1 cellular context compared by ENCODE assay signal in the genomic region with DNA sequence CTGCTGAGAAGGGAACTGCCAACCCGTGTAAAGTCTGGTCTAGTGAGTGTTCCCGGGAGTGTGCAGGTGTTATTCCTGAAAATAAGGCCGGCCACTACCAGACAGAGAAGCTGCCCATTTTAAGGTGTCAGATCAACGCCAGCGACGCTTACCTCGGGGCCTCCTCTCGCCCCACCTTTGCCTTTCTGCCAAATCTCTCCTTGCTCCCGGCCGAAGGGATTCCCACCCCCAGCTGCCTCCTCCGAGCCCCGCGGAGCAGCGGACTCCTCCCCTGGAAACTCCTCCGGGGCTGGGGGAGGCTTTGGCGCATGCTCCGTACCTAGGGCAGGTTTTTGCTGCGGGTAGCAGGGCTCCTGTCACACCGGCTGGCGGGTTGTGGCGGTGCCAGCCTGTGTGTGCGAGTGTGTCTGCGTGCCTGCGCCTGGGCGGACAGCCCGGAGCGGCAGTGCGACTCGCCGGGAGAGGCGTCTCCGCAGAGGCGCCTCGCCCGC.
TF ChIP-seq lines count a peak whose summit lies in the region.

A gene (plus strand): TSS at position 359 of the 491 bp plus-strand sequence.

TF ChIP-seq in HCT116, 20 proteins besides CTCF, POLR2A, EP300 and RAD21:
- TF ChIP-seq, protein P1, sequence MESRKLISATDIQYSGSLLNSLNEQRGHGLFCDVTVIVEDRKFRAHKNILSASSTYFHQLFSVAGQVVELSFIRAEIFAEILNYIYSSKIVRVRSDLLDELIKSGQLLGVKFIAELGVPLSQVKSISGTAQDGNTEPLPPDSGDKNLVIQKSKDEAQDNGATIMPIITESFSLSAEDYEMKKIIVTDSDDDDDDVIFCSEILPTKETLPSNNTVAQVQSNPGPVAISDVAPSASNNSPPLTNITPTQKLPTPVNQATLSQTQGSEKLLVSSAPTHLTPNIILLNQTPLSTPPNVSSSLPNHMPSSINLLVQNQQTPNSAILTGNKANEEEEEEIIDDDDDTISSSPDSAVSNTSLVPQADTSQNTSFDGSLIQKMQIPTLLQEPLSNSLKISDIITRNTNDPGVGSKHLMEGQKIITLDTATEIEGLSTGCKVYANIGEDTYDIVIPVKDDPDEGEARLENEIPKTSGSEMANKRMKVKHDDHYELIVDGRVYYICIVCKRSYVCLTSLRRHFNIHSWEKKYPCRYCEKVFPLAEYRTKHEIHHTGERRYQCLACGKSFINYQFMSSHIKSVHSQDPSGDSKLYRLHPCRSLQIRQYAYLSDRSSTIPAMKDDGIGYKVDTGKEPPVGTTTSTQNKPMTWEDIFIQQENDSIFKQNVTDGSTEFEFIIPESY (IDR thresholded peaks at IDR 0.05; ENCODE audit: extremely low read depth, insufficient replicate concordance, low read length), result no peak
- TF ChIP-seq, protein P2, sequence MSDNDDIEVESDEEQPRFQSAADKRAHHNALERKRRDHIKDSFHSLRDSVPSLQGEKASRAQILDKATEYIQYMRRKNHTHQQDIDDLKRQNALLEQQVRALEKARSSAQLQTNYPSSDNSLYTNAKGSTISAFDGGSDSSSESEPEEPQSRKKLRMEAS (IDR thresholded peaks at IDR 0.05), result no peak
- TF ChIP-seq FOSL1 (IDR thresholded peaks at IDR 0.05; ENCODE audit: low read depth) (no peak), SIN3A (IDR thresholded peaks at IDR 0.05; ENCODE audit: low read depth) (no peak), TCF7L2 (IDR thresholded peaks at IDR 0.05; ENCODE audit: borderline replicate concordance, extremely low read depth, insufficient read depth, insufficient read length) (no peak), POLR2AphosphoS5 (IDR thresholded peaks at IDR 0.05; ENCODE audit: low read depth, low read length) (no peak), ZNF274 (IDR thresholded peaks at IDR 0.05; ENCODE audit: low read depth, low read length) (no peak), JUND (IDR thresholded peaks at IDR 0.05) (no peak), YY1 (IDR thresholded peaks at IDR 0.05; ENCODE audit: extremely low read depth, insufficient replicate concordance, low read depth, low read length) (no peak), CEBPB (IDR thresholded peaks at IDR 0.05; ENCODE audit: low read depth) (no peak)
